16 cellular contexts compared by ENCODE assay signal in genomic region chr13:39123578-39123977, GRCh38.
DNase-seq lines count a peak whose midpoint lies in the region; ATAC-seq and TF ChIP-seq lines count a peak whose summit lies in the region.
"Had no signal": no experiment of that assay in that cellular context is flagged by ENCODE, and none has a peak within 500 bp of the region (broad histone marks: within the 10 kb centered on the region; RNA-seq: fewer than 3 reads in every experiment).

No MANE protein-coding gene starts in this region.

- DNase-seq in activated T-cell treated with anti-CD3 and anti-CD28 coated beads, Interleukin-2, amount 50 U/mL, for 4 hours = no peak
- DNase-seq in activated T-cell treated with anti-CD3 and anti-CD28 coated beads, Interleukin-2, amount 50 U/mL, for 1 hour = no peak
- no peak for DNase-seq in T-helper 17 cell
- no peak for DNase-seq in effector memory CD8-positive, alpha-beta T cell
- DNase-seq: C1 segment of cervical spinal cord; Calu3; CD4-positive, alpha-beta memory T cell; COR-L47; DMS53; DMS79 treated with DMSO at 0.1 percent for 48 hours; GF-D8; GOT3; HFFc6 had no signal

- H3K27ac ChIP-seq in OCI-LY3 (ENCODE audit: low read length) = no peak overlapping the region

- H3K4me3 ChIP-seq in OCI-LY3 (ENCODE audit: low read length) = no peak overlapping the region
- H3K4me3 ChIP-seq: HAP-1 had no signal

- TF ChIP-seq CTCF in OCI-LY3 (IDR thresholded peaks at IDR 0.05; ENCODE audit: low read depth, low read length) = no peak

- H4K20me1 ChIP-seq in OCI-LY3 (ENCODE audit: insufficient read depth, low read length) = no peaks in the 10 kb centered on the region

- peak overlapping the region; percentile 27 for H3K27ac Mint-ChIP-seq in T-helper 17 cell
- no peak overlapping the region for H3K27ac Mint-ChIP-seq in effector memory CD8-positive, alpha-beta T cell
- H3K27ac Mint-ChIP-seq: CD4-positive, alpha-beta memory T cell; HFFc6 had no signal

- peaks cover 5% of the 10 kb centered on the region for H3K27me3 Mint-ChIP-seq in activated T-cell treated with anti-CD3 and anti-CD28 coated beads, Interleukin-2, amount 50 U/mL, for 4 hours (ENCODE audit: low read depth)
- peaks cover 11% of the 10 kb centered on the region for H3K27me3 Mint-ChIP-seq in T-helper 17 cell
- peaks cover 10 to 15% of the 10 kb centered on the region in 2 donors for H3K27me3 Mint-ChIP-seq in effector memory CD8-positive, alpha-beta T cell

- H3K36me3 ChIP-seq in OCI-LY3 (replicated peaks; ENCODE audit: low read depth, low read length) = no peaks in the 10 kb centered on the region
- H3K36me3 ChIP-seq: HAP-1 had no signal

- peak overlapping the region; percentile 23 for H3K4me2 ChIP-seq in OCI-LY3 (ENCODE audit: low read length)

- ATAC-seq in activated T-cell treated with anti-CD3 and anti-CD28 coated beads, Interleukin-2, amount 50 U/mL, for 4 hours = peak; percentile 48 to 70
- ATAC-seq in T-helper 17 cell (no peak), GM18873 (IDR thresholded peaks at IDR 0.05; ENCODE audit: low FRiP score, unreplicated experiment) (no peak)
- ATAC-seq in effector memory CD8-positive, alpha-beta T cell (replicated peaks) = no peak

- H3K4me1 ChIP-seq in OCI-LY3 (ENCODE audit: low read length) = peaks cover 7% of the 10 kb centered on the region
- H3K4me1 ChIP-seq: HAP-1 had no signal

- H3K9ac ChIP-seq in OCI-LY3 (ENCODE audit: low read length) = no peak overlapping the region

- no peaks in the 10 kb centered on the region for H3K79me2 ChIP-seq in OCI-LY3 (ENCODE audit: low read length)

- no peaks in the 10 kb centered on the region for H3K36me3 Mint-ChIP-seq in activated T-cell treated with anti-CD3 and anti-CD28 coated beads, Interleukin-2, amount 50 U/mL, for 4 hours (ENCODE audit: insufficient read depth)
- H3K36me3 Mint-ChIP-seq in T-helper 17 cell (ENCODE audit: low read depth) = no peaks in the 10 kb centered on the region
- no peaks in the 10 kb centered on the region for H3K36me3 Mint-ChIP-seq in effector memory CD8-positive, alpha-beta T cell (ENCODE audit: insufficient read depth)
- H3K36me3 Mint-ChIP-seq: CD4-positive, alpha-beta memory T cell had no signal

- peaks cover 2% of the 10 kb centered on the region for H3K4me1 Mint-ChIP-seq in activated T-cell treated with anti-CD3 and anti-CD28 coated beads, Interleukin-2, amount 50 U/mL, for 4 hours (ENCODE audit: low read depth)
- H3K4me1 Mint-ChIP-seq in T-helper 17 cell = no peaks in the 10 kb centered on the region
- H3K4me1 Mint-ChIP-seq in effector memory CD8-positive, alpha-beta T cell (ENCODE audit: low read depth in 2 of 2) = no peaks in the 10 kb centered on the region

- no peak overlapping the region for H3K4me3 Mint-ChIP-seq in activated T-cell treated with anti-CD3 and anti-CD28 coated beads, Interleukin-2, amount 50 U/mL, for 4 hours
- H3K4me3 Mint-ChIP-seq in T-helper 17 cell = no peak overlapping the region
- no peak overlapping the region for H3K4me3 Mint-ChIP-seq in effector memory CD8-positive, alpha-beta T cell
- H3K4me3 Mint-ChIP-seq: CD4-positive, alpha-beta memory T cell; HFFc6 had no signal

- H3K27me3 ChIP-seq in OCI-LY3 (ENCODE audit: low read depth, low read length) = no peaks in the 10 kb centered on the region

- H2AFZ ChIP-seq in OCI-LY3 (ENCODE audit: low read depth, low read length) = peak overlapping the region; percentile 56

- H3K9me3 ChIP-seq in OCI-LY3 (ENCODE audit: insufficient read depth, low read length) (no peaks in the 10 kb centered on the region), T-helper 17 cell (ENCODE audit: control insufficient read depth, low read length, poor library complexity, severe bottlenecking) (no peaks in the 10 kb centered on the region)
- H3K9me3 ChIP-seq: HAP-1 had no signal

- peaks cover 2% of the 10 kb centered on the region for H3K9me3 Mint-ChIP-seq in activated T-cell treated with anti-CD3 and anti-CD28 coated beads, Interleukin-2, amount 50 U/mL, for 4 hours
- peaks cover 0 to 3% of the 10 kb centered on the region in 2 donors for H3K9me3 Mint-ChIP-seq in effector memory CD8-positive, alpha-beta T cell
- H3K9me3 Mint-ChIP-seq: HFFc6 had no signal

Comparison
In these comparisons a context has a peak if more than half of its experiments do, and no peak if none do; other contexts are left out.
1. ATAC-seq: peak in activated T-cell treated with anti-CD3 and anti-CD28 coated beads, Interleukin-2, amount 50 U/mL, for 4 hours (2 of 2); none in T-helper 17 cell (single experiment), effector memory CD8-positive, alpha-beta T cell (single experiment) and GM18873 (single experiment).